In genomic region chr22:47220752-47221151, GRCh38 we compare ENCODE assay signal across 16 cellular contexts.
DNase-seq lines count a peak whose midpoint lies in the region; FAIRE-seq and TF ChIP-seq lines count a peak whose summit lies in the region.
"Had no signal": no experiment of that assay in that cellular context is flagged by ENCODE, and none has a peak within 500 bp of the region (broad histone marks: within the 10 kb centered on the region; RNA-seq: fewer than 3 reads in every experiment).

No MANE protein-coding gene starts in this region.

- H3K27ac ChIP-seq in HUES48 (ENCODE audit: low read depth, low read length), result no peak overlapping the region
- H3K27ac ChIP-seq in esophagus muscularis mucosa (replicated peaks in 1 of 4), result no peak overlapping the region
- H3K27ac ChIP-seq in coronary artery, result no peak overlapping the region
- H3K27ac ChIP-seq: C4-2B, GM23248 had no signal

- TF ChIP-seq CTCF in esophagus muscularis mucosa (IDR thresholded peaks at IDR 0.05), result no peak
- TF ChIP-seq CTCF in progenitor cell of endocrine pancreas (IDR thresholded peaks at IDR 0.05; ENCODE audit: unreplicated experiment), result no peak
- TF ChIP-seq CTCF in coronary artery (IDR thresholded peaks at IDR 0.05), result no peak

- H3K9me3 ChIP-seq in HUES48 (ENCODE audit: control insufficient read depth, insufficient read depth, low read length), result peaks cover 83% of the 10 kb centered on the region
- H3K9me3 ChIP-seq in esophagus muscularis mucosa, result no peaks in the 10 kb centered on the region
- H3K9me3 ChIP-seq: BE2C had no signal

- no peak overlapping the region for H3K27ac Mint-ChIP-seq in progenitor cell of endocrine pancreas

- H3K36me3 ChIP-seq in HUES48 (ENCODE audit: control insufficient read depth, insufficient read depth, low read length) (no peaks in the 10 kb centered on the region), esophagus muscularis mucosa (no peaks in the 10 kb centered on the region)
- H3K36me3 ChIP-seq: BE2C had no signal

- FAIRE-seq in GM12891 (lab: Jason Lieb, UNC) (peak; percentile 40), urothelium cell line (lab: Jason Lieb, UNC) (no peak)
- FAIRE-seq: A204.1, GM12878, H54, K562 had no signal

- 96% methylated on average over 5 of the region's 5 CpGs for WGBS in esophagus muscularis mucosa

- H3K4me3 Mint-ChIP-seq in progenitor cell of endocrine pancreas (ENCODE audit: low read depth), result no peak overlapping the region
- H3K4me3 Mint-ChIP-seq: CD4-positive, alpha-beta memory T cell had no signal

- H3K4me3 ChIP-seq in HUES48 (ENCODE audit: low read depth, low read length) (peak overlapping the region; percentile 20; the same call in 1 of the 2 replicates), esophagus muscularis mucosa (no peak overlapping the region), coronary artery (no peak overlapping the region)
- H3K4me3 ChIP-seq: GM12878, GM23248, K562 had no signal

- DNase-seq in GM12891 (ENCODE audit: insufficient read length, low spot score), result no peak
- peak; percentile 78 for DNase-seq in esophagus muscularis mucosa (ENCODE audit: extremely low spot score)
- peak; percentile 1 for DNase-seq in progenitor cell of endocrine pancreas (ENCODE audit: low spot score, unreplicated experiment)
- DNase-seq in urothelium cell line (ENCODE audit: low spot score), result no peak
- DNase-seq in occipital lobe (lab: John Stamatoyannopoulos, UW), result no peak
- DNase-seq in coronary artery (ENCODE audit: low spot score), result no peak
- DNase-seq: BE2C; CD4-positive, alpha-beta memory T cell; DMS79; GM23248 had no signal

- TF ChIP-seq POLR2A in GM12891 (IDR thresholded peaks at IDR 0.05; ENCODE audit: low read depth, low read length) (no peak), esophagus muscularis mucosa (IDR thresholded peaks at IDR 0.05; ENCODE audit: low read depth) (no peak)

- peaks cover 1% of the 10 kb centered on the region for H3K36me3 Mint-ChIP-seq in progenitor cell of endocrine pancreas (ENCODE audit: insufficient read depth)
- H3K36me3 Mint-ChIP-seq: CD4-positive, alpha-beta memory T cell had no signal

- H3K4me1 Mint-ChIP-seq in progenitor cell of endocrine pancreas (ENCODE audit: low read depth), result no peaks in the 10 kb centered on the region
- H3K4me1 Mint-ChIP-seq: CD4-positive, alpha-beta memory T cell had no signal

- H3K9me3 Mint-ChIP-seq in progenitor cell of endocrine pancreas (ENCODE audit: low read depth), result peaks cover 42% of the 10 kb centered on the region
- H3K9me3 Mint-ChIP-seq: CD4-positive, alpha-beta memory T cell had no signal

- H3K27me3 Mint-ChIP-seq in progenitor cell of endocrine pancreas, result no peaks in the 10 kb centered on the region

- intact Hi-C loops in esophagus muscularis mucosa (cut with DNase I), result no loop called here

- H3K9ac ChIP-seq in HUES48 (ENCODE audit: low read depth, low read length), result no peak overlapping the region
- H3K9ac ChIP-seq: GM23248 had no signal

- H3K4me1 ChIP-seq in HUES48 (ENCODE audit: control insufficient read depth, insufficient read depth, low read length), result no peaks in the 10 kb centered on the region
- H3K4me1 ChIP-seq in esophagus muscularis mucosa, result no peaks in the 10 kb centered on the region
- H3K4me1 ChIP-seq: BE2C had no signal

- TF ChIP-seq EP300 in esophagus muscularis mucosa (IDR thresholded peaks at IDR 0.05), result no peak

- H3K27me3 ChIP-seq in HUES48 (ENCODE audit: control insufficient read depth, insufficient read depth, low read length) (no peaks in the 10 kb centered on the region), esophagus muscularis mucosa (peaks cover 0 to 7% (median 0%) of the 10 kb centered on the region in 4 donors)
- H3K27me3 ChIP-seq: BE2C had no signal

TF ChIP-seq in GM12891, 5 proteins besides CTCF, POLR2A, EP300 and RAD21:
- TF ChIP-seq POU2F2 (IDR thresholded peaks at IDR 0.05; ENCODE audit: low read depth, low read length) (no peak), POLR2AphosphoS5 (IDR thresholded peaks at IDR 0.05; ENCODE audit: low read depth, low read length) (no peak), SPI1 (IDR thresholded peaks at IDR 0.05; ENCODE audit: low read depth, low read length) (no peak), TAF1 (IDR thresholded peaks at IDR 0.05; ENCODE audit: low read depth, low read length) (no peak), PAX5 (IDR thresholded peaks at IDR 0.05; ENCODE audit: insufficient read depth, low read length, severe bottlenecking) (no peak)

Comparison
In these comparisons a context has a peak if more than half of its experiments do, and no peak if none do; other contexts are left out.
1. DNase-seq: peak in esophagus muscularis mucosa (single experiment) and progenitor cell of endocrine pancreas (single experiment); none in GM12891 (single experiment), urothelium cell line (single experiment), occipital lobe (single experiment) and coronary artery (single experiment).